Comparison of ENCODE assay signal across 2 cellular contexts in genomic region chr4:10163296-10163695, GRCh38.
TF ChIP-seq lines count a peak whose summit lies in the region.

No MANE protein-coding gene starts in this region.

TF ChIP-seq in liver, 16 proteins besides CTCF, POLR2A, EP300 and RAD21:
- TF ChIP-seq FOXA1 (IDR thresholded peaks at IDR 0.05): no peak
- TF ChIP-seq MAX (IDR thresholded peaks at IDR 0.05): no peak
- no peak for TF ChIP-seq FOXA2 (IDR thresholded peaks at IDR 0.05)
- no peak for TF ChIP-seq YY1 (IDR thresholded peaks at IDR 0.05)
- no peak for TF ChIP-seq JUND (IDR thresholded peaks at IDR 0.05)
- no peak for TF ChIP-seq GABPA (IDR thresholded peaks at IDR 0.05 in 1 of 2, conservative IDR thresholded peaks at IDR 0.05 in 1 of 2)
- no peak for TF ChIP-seq EGR1 (IDR thresholded peaks at IDR 0.05; ENCODE audit: low read depth in 2 of 2)
- TF ChIP-seq HNF4G (IDR thresholded peaks at IDR 0.05): no peak
- no peak for TF ChIP-seq SP1 (IDR thresholded peaks at IDR 0.05)
- no peak for TF ChIP-seq ATF3 (IDR thresholded peaks at IDR 0.05)
- TF ChIP-seq HNF4A (conservative IDR thresholded peaks at IDR 0.05): no peak
- TF ChIP-seq ZBTB33 (IDR thresholded peaks at IDR 0.05): no peak
- TF ChIP-seq NR2F2 (IDR thresholded peaks at IDR 0.05): no peak
- TF ChIP-seq TAF1 (conservative IDR thresholded peaks at IDR 0.05): no peak
- no peak for TF ChIP-seq RXRA (IDR thresholded peaks at IDR 0.05)
- no peak for TF ChIP-seq REST (IDR thresholded peaks at IDR 0.05)
TF ChIP-seq in liver: peak in this region for 0.

TF ChIP-seq in HepG2, 621 proteins besides CTCF, POLR2A, EP300 and RAD21:
- TF ChIP-seq ZNF251 (CRISPR knock-in tag; IDR thresholded peaks at IDR 0.05): no peak
- no peak for TF ChIP-seq ZNF451 (CRISPR knock-in tag; IDR thresholded peaks at IDR 0.05)
- TF ChIP-seq ZNF274 (CRISPR knock-in tag; IDR thresholded peaks at IDR 0.05): no peak
- TF ChIP-seq IKZF5 (CRISPR knock-in tag; IDR thresholded peaks at IDR 0.05): no peak
- TF ChIP-seq DMAP1 (CRISPR knock-in tag; IDR thresholded peaks at IDR 0.05): no peak
- no peak for TF ChIP-seq ZNF768 (CRISPR knock-in tag; IDR thresholded peaks at IDR 0.05)
- no peak for TF ChIP-seq MED8 (CRISPR knock-in tag; IDR thresholded peaks at IDR 0.05; ENCODE audit: insufficient replicate concordance)
- no peak for TF ChIP-seq HOXA3 (CRISPR knock-in tag; IDR thresholded peaks at IDR 0.05)
- no peak for TF ChIP-seq ZBTB34 (CRISPR knock-in tag; IDR thresholded peaks at IDR 0.05)
- TF ChIP-seq ZMYM2 (CRISPR knock-in tag; IDR thresholded peaks at IDR 0.05): no peak
